In genomic region chr12:108935165-108935564, GRCh38 we compare ENCODE assay signal across 20 cellular contexts. TPM values are rescaled to one million over a fixed set of nuclear protein-coding genes. Genes with fewer than 3 reads are reported as not detected.
DNase-seq lines count a peak whose midpoint lies in the region; ATAC-seq, FAIRE-seq and TF ChIP-seq lines count a peak whose summit lies in the region.
"Had no signal": no experiment of that assay in that cellular context is flagged by ENCODE, and none has a peak within 500 bp of the region (broad histone marks: within the 10 kb centered on the region; RNA-seq: fewer than 3 reads in every experiment).

No MANE protein-coding gene starts in this region.

- intact Hi-C loops in endothelial cell of umbilical vein (cut with micrococcal nuclease), result no loop called here
- intact Hi-C loops in mammary epithelial cell (cut with micrococcal nuclease), result no loop called here

- BruUV-seq in endothelial cell of umbilical vein (replicated peaks; lab: Mats Ljungman, UMichigan) (no TSS peak), mammary epithelial cell (replicated peaks; lab: Mats Ljungman, UMichigan) (no TSS peak)

- H3K4me1 ChIP-seq in endothelial cell of umbilical vein (ENCODE audit: control insufficient read depth, extremely low read depth, insufficient read depth, low read length) (no peaks in the 10 kb centered on the region), mammary epithelial cell (ENCODE audit: insufficient read depth, low read length) (no peaks in the 10 kb centered on the region)
- H3K4me1 ChIP-seq: BLaER1 had no signal

- H4K20me1 ChIP-seq in endothelial cell of umbilical vein (replicated peaks; ENCODE audit: control insufficient read depth, extremely low read depth, insufficient read depth, low read length), result no peaks in the 10 kb centered on the region
- H4K20me1 ChIP-seq in mammary epithelial cell (ENCODE audit: insufficient read depth, low read length), result no peaks in the 10 kb centered on the region
- H4K20me1 ChIP-seq: BLaER1 had no signal

- TF ChIP-seq POLR2A in endothelial cell of umbilical vein (IDR thresholded peaks at IDR 0.05; ENCODE audit: low read depth, low read length), result no peak

- POLR2A ChIA-PET in endothelial cell of umbilical vein (lab: Charles Lee), result no interaction called here

- TF ChIP-seq CTCF in endothelial cell of umbilical vein (IDR thresholded peaks at IDR 0.05; ENCODE audit: extremely low read depth in 1 of 2, insufficient read depth in 1 of 2, low read depth in 1 of 2, low read length in 2 of 2) (no peak), mammary epithelial cell (conservative IDR thresholded peaks at IDR 0.05 in 1 of 2, IDR thresholded peaks at IDR 0.05 in 1 of 2; ENCODE audit: extremely low read depth in 1 of 2, insufficient read depth in 1 of 2, low read depth in 1 of 2, low read length in 2 of 2) (no peak)

- no peaks in the 10 kb centered on the region for H3K36me3 ChIP-seq in endothelial cell of umbilical vein (ENCODE audit: control insufficient read depth in 2 of 2, extremely low read depth in 1 of 2, insufficient read depth in 2 of 2, low read length in 2 of 2)
- H3K36me3 ChIP-seq in mammary epithelial cell (ENCODE audit: insufficient read depth, low read length), result no peaks in the 10 kb centered on the region
- H3K36me3 ChIP-seq: BLaER1 had no signal

- in situ Hi-C loops in mammary epithelial cell (cut with MboI; ENCODE audit: low sequenced_read_pairs in 2 of 2), result no loop called here

- H3K9me1 ChIP-seq in endothelial cell of umbilical vein (replicated peaks; ENCODE audit: control insufficient read depth, extremely low read depth, insufficient read depth, low read length), result no peaks in the 10 kb centered on the region

- no peaks in the 10 kb centered on the region for H3K9me3 ChIP-seq in endothelial cell of umbilical vein (replicated peaks; ENCODE audit: control insufficient read depth, insufficient read depth, low read length)
- H3K9me3 ChIP-seq in mammary epithelial cell (replicated peaks; ENCODE audit: insufficient read depth, low read length), result no peaks in the 10 kb centered on the region
- H3K9me3 ChIP-seq: BLaER1, Caco-2 had no signal

- H3K79me2 ChIP-seq in endothelial cell of umbilical vein (ENCODE audit: control insufficient read depth, insufficient read depth, low read length) (no peaks in the 10 kb centered on the region), mammary epithelial cell (ENCODE audit: insufficient read depth, low read length) (no peaks in the 10 kb centered on the region)

- peaks cover 0 to 2% of the 10 kb centered on the region in 2 experiments for H3K27me3 ChIP-seq in endothelial cell of umbilical vein (ENCODE audit: control insufficient read depth in 2 of 2, insufficient read depth in 2 of 2, low read length in 2 of 2)
- peaks cover 4% of the 10 kb centered on the region for H3K27me3 ChIP-seq in mammary epithelial cell (ENCODE audit: insufficient read depth, low read length)
- H3K27me3 ChIP-seq: BLaER1 had no signal

- ATAC-seq in GM18502 (IDR thresholded peaks at IDR 0.05; ENCODE audit: poor library complexity, unreplicated experiment), result peak; percentile 46
- no peak for ATAC-seq in HG03097 (IDR thresholded peaks at IDR 0.05; ENCODE audit: low FRiP score, unreplicated experiment)
- ATAC-seq: HepG2 had no signal

- no peak overlapping the region for H3K27ac ChIP-seq in endothelial cell of umbilical vein (ENCODE audit: insufficient read depth, low read depth, low read length)
- no peak overlapping the region for H3K27ac ChIP-seq in mammary epithelial cell (ENCODE audit: insufficient read depth, low read depth, low read length)
- H3K27ac ChIP-seq: BLaER1 had no signal

- CTCF ChIA-PET in endothelial cell of umbilical vein (lab: Charles Lee) (interaction anchor here (1.0 kb wide), 1 partner anchor 14 kb away, joined by 3 read pairs; no protein-coding TSS in a partner anchor), mammary epithelial cell (lab: Charles Lee; ENCODE audit: low non-redundant PET) (no interaction called here)

- no peak overlapping the region for H3K4me3 ChIP-seq in endothelial cell of umbilical vein (replicated peaks in 1 of 3; ENCODE audit: insufficient read depth in 1 of 3, low read depth in 1 of 3, low read length in 3 of 3)
- no peak overlapping the region for H3K4me3 ChIP-seq in mammary epithelial cell (replicated peaks in 1 of 3; ENCODE audit: insufficient read depth in 1 of 3, low read depth in 2 of 3, low read length in 3 of 3)
- H3K4me3 ChIP-seq: BLaER1 had no signal

- H3K4me2 ChIP-seq in endothelial cell of umbilical vein (ENCODE audit: insufficient read depth, low read length) (no peak overlapping the region), mammary epithelial cell (ENCODE audit: insufficient read depth, low read depth, low read length) (no peak overlapping the region)
- H3K4me2 ChIP-seq: BLaER1 had no signal

- H3K9ac ChIP-seq in endothelial cell of umbilical vein (replicated peaks; ENCODE audit: extremely low read depth, insufficient read depth, low read length), result no peak overlapping the region
- H3K9ac ChIP-seq in mammary epithelial cell (ENCODE audit: insufficient read depth, low read length), result no peak overlapping the region
- H3K9ac ChIP-seq: BLaER1 had no signal

- dilution Hi-C loops in endothelial cell of umbilical vein (cut with MboI; ENCODE audit: extremely low pct_ligation_motif_present, low sequenced_read_pairs), result no loop called here
- dilution Hi-C loops in mammary epithelial cell (cut with HindIII; ENCODE audit: low sequenced_read_pairs), result no loop called here

- 80% methylated on average over 6 of the region's 6 CpGs for WGBS in mammary epithelial cell (ENCODE audit: low coverage, missing lambda C conversion rate)

- H2AFZ ChIP-seq in endothelial cell of umbilical vein (ENCODE audit: low read depth, low read length) (no peak overlapping the region), mammary epithelial cell (ENCODE audit: low read depth, low read length) (no peak overlapping the region)

- peak; percentile 31 for FAIRE-seq in endothelial cell of umbilical vein (lab: Jason Lieb, UNC)
- FAIRE-seq: GM18507, HepG2, HTR-8/SVneo had no signal

- DNase-seq in NOMO-1 treated with DMSO at 0.1 percent for 48 hours (lab: John Stamatoyannopoulos, UW; ENCODE audit: unreplicated experiment) (peak; percentile 15), NOMO-1 (lab: John Stamatoyannopoulos, UW; ENCODE audit: unreplicated experiment in 2 of 2) (no peak), NOMO-1 treated with dmso at 0.1 percent for 144 hours (lab: John Stamatoyannopoulos, UW; ENCODE audit: unreplicated experiment) (peak; percentile 1), endothelial cell of umbilical vein (ENCODE audit: low read depth, low spot score) (no peak), NCI-H510A treated with DMSO at 0.1 percent for 48 hours (lab: John Stamatoyannopoulos, UW) (no peak), mammary epithelial cell (no peak)
- DNase-seq: 8988T; AML-193; Caco-2; CD8-positive, alpha-beta memory T cell; DMS53; GOT3; H9 had no signal

TF ChIP-seq in endothelial cell of umbilical vein, 7 proteins besides CTCF, POLR2A, EP300 and RAD21:
- no peak for TF ChIP-seq MAX (IDR thresholded peaks at IDR 0.05; ENCODE audit: insufficient read depth, insufficient read length)
- TF ChIP-seq FOS (IDR thresholded peaks at IDR 0.05; ENCODE audit: borderline replicate concordance, insufficient read depth, low read length), result peak; percentile 19

RNA-seq across cellular contexts. Expression of gene DAO, which starts 55.3 kb away (rescaled TPM):
- not detected in 2 replicates for total RNA-seq in endothelial cell of umbilical vein
- not detected in 2 replicates for polyA plus RNA-seq in endothelial cell of umbilical vein
- not detected in 2 replicates for polyA plus RNA-seq in endothelial cell of umbilical vein (2011; cell fraction: cytosol; rRNA removed)
- not detected in 2 replicates for polyA plus RNA-seq in endothelial cell of umbilical vein (2011; cell fraction: nucleus; rRNA removed)
- polyA plus RNA-seq in endothelial cell of umbilical vein (2012), result not detected in 2 replicates
- not detected in 2 replicates for polyA minus RNA-seq in endothelial cell of umbilical vein
- polyA minus RNA-seq in endothelial cell of umbilical vein (2011; cell fraction: cytosol; rRNA and poly(A)+ RNA removed), result not detected
- polyA minus RNA-seq in endothelial cell of umbilical vein (2011; cell fraction: nucleus; rRNA and poly(A)+ RNA removed), result not detected in 2 replicates
- not detected for total RNA-seq in mammary epithelial cell
- polyA plus RNA-seq in mammary epithelial cell, result not detected
- polyA minus RNA-seq in mammary epithelial cell, result not detected
- total RNA-seq: Caco-2; CD8-positive, alpha-beta memory T cell; Daoy; H9 had no signal
- polyA plus RNA-seq: CD8-positive, alpha-beta memory T cell had no signal

Comparison
In these comparisons a context has a peak if more than half of its experiments do, and no peak if none do; other contexts are left out.
1. DNase-seq: peak in NOMO-1 treated with DMSO at 0.1 percent for 48 hours (single experiment) and NOMO-1 treated with dmso at 0.1 percent for 144 hours (single experiment); none in NOMO-1 (0 of 2), endothelial cell of umbilical vein (single experiment), NCI-H510A treated with DMSO at 0.1 percent for 48 hours (single experiment) and mammary epithelial cell (single experiment).